ENCODE assay signal across 8 cellular contexts in the genomic region with DNA sequence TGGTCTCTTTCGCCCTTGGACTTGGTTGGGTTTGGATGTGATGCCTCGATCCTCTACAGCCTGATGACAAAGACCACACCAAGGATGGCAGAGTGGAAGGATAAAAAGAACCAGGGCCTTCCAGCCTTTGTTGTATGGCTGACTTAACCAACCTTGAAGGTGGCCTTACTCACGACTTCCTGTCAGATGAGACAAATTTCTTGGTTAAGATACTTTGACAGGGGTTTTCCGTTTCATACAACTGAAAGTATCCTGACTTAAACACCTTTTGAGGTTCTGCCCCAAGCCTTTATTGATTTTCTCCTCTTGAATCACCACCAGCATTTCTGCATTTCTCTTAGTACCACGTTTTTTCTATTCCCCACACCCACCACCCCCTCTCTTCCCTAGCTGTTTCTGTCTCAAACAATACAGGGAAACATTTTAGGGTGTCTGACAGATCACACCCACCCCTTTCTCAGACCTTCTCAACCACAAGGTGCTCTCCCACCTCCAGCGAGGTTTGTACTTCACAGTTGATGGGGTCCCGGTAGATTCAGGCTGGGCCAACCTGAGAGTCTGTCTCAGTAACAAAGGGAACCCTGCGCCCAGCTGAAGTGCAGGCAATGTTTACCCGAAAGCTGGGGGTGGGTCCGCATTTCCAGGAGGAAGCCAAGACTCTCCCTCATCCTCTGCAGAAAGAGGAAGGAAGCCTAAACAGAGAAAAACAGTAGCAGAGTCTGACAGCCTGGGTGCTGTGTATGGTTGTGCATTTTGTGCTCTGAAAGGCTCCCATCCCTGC. TPM values are rescaled to one million over a fixed set of nuclear protein-coding genes. Genes with fewer than 3 reads are reported as not detected.
A peak's percentile ranks its signal among the peaks of the same experiment; 100 is the strongest.
DNase-seq lines count a peak whose midpoint lies in the region; ATAC-seq, FAIRE-seq and TF ChIP-seq lines count a peak whose summit lies in the region.

No MANE protein-coding gene starts in this region.

- no peaks in the 10 kb centered on the region for H3K9me3 Mint-ChIP-seq in immature natural killer cell

- ATAC-seq in heart left ventricle (peak in 1 of 4 donors; percentile 28), HG03432 (IDR thresholded peaks at IDR 0.05; ENCODE audit: unreplicated experiment) (peak; percentile 72), upper lobe of right lung (no peak)

- H3K4me1 Mint-ChIP-seq in immature natural killer cell = peaks cover 30 to 51% of the 10 kb centered on the region in 2 donors

- no peaks in the 10 kb centered on the region for H3K36me3 Mint-ChIP-seq in immature natural killer cell

- no peak for TF ChIP-seq CTCF in heart left ventricle (IDR thresholded peaks at IDR 0.05)
- no peak for TF ChIP-seq CTCF in upper lobe of right lung (IDR thresholded peaks at IDR 0.05)
- no peak for TF ChIP-seq CTCF in D721Med (IDR thresholded peaks at IDR 0.05; ENCODE audit: insufficient read depth, missing control alignments)

- H3K4me3 ChIP-seq in heart left ventricle (no peak overlapping the region), upper lobe of right lung (no peak overlapping the region)

- H3K36me3 ChIP-seq in heart left ventricle = no peaks in the 10 kb centered on the region
- no peaks in the 10 kb centered on the region for H3K36me3 ChIP-seq in upper lobe of right lung

- H3K27ac Mint-ChIP-seq in immature natural killer cell = peak overlapping the region; percentile 86 to 94 (median 92)

- intact Hi-C loops in heart left ventricle (cut with DNase I) = no loop called here
- intact Hi-C loops in cardiac septum (cut with DNase I) = no loop called here
- intact Hi-C loops in upper lobe of right lung (cut with DNase I) = no loop called here

- H3K4me3 Mint-ChIP-seq in immature natural killer cell = peak overlapping the region; percentile 34 to 74 (median 44)

- DNase-seq in heart left ventricle (peak in 3 of 5 donors; percentile 23 to 55 (median 31)), cardiac septum (ENCODE audit: low spot score) (no peak), immature natural killer cell (peak; percentile 43 to 50 (median 43)), upper lobe of right lung (no peak), NCI-H128 (lab: John Stamatoyannopoulos, UW; ENCODE audit: unreplicated experiment) (no peak), D721Med (ENCODE audit: insufficient read length, low spot score) (no peak)
- peak; percentile 42 to 81 for DNase-seq in activated CD4-positive, alpha-beta T cell treated with anti-CD3 and anti-CD28 coated beads, Interleukin-2, amount 50 U/mL, for 24 hours (ENCODE audit: low read depth in 1 of 2, low spot score in 1 of 2)

- 64 to 75% (median 69%) methylated on average over 9 to 10 of the region's 10 CpGs for WGBS in heart left ventricle, 4 donors

- H3K27ac ChIP-seq in heart left ventricle (peak overlapping the region in 2 of 12 donors; percentile 17 to 80), upper lobe of right lung (peak overlapping the region; percentile 36)

- peaks cover 0 to 31% (median 7%) of the 10 kb centered on the region in 12 donors for H3K4me1 ChIP-seq in heart left ventricle
- H3K4me1 ChIP-seq in upper lobe of right lung = peaks cover 4% of the 10 kb centered on the region

- H3K9me3 ChIP-seq in heart left ventricle = no peaks in the 10 kb centered on the region
- H3K9me3 ChIP-seq in upper lobe of right lung = no peaks in the 10 kb centered on the region

- peaks cover 0 to 4% (median 0%) of the 10 kb centered on the region in 9 donors for H3K27me3 ChIP-seq in heart left ventricle
- no peaks in the 10 kb centered on the region for H3K27me3 ChIP-seq in upper lobe of right lung

- no peak for FAIRE-seq in D721Med (lab: Jason Lieb, UNC)

- TF ChIP-seq POLR2A in heart left ventricle (IDR thresholded peaks at IDR 0.05) = no peak

- H3K27me3 Mint-ChIP-seq in immature natural killer cell (ENCODE audit: low read depth in 3 of 3) = peaks cover 0 to 2% (median 0%) of the 10 kb centered on the region in 3 donors

RNA-seq across cellular contexts. Expression of a gene that starts 5.0 kb away (rescaled TPM):
- 10 to 100 TPM in 1 of 9 donors, 1 to 10 TPM in 8; 1.6 to 10.2 (median 5.6) TPM for total RNA-seq in heart left ventricle
- polyA plus RNA-seq in heart left ventricle = 1 to 10 TPM; 1.0 to 6.1 TPM
- 8.6 TPM for total RNA-seq in cardiac septum
- polyA plus RNA-seq in immature natural killer cell = 10 to 100 TPM; 21.9 to 37.8 (median 27.2) TPM
- total RNA-seq in upper lobe of right lung = 6.9 TPM

Comparison
In these comparisons a context has a peak if more than half of its experiments do, and no peak if none do; other contexts are left out.
1. DNase-seq: peak in heart left ventricle (3 of 5), activated CD4-positive, alpha-beta T cell treated with anti-CD3 and anti-CD28 coated beads, Interleukin-2, amount 50 U/mL, for 24 hours (2 of 2) and immature natural killer cell (3 of 3); none in cardiac septum (single experiment), upper lobe of right lung (single experiment), NCI-H128 (single experiment) and D721Med (single experiment).